1 cellular context compared by ENCODE assay signal in genomic region chr2:28392297-28393114, GRCh38.
TF ChIP-seq lines count a peak whose summit lies in the region.

FOSL2 (plus strand) TSS chr2:28392858; CDS start chr2:28393721, 863 bp downstream.

TF ChIP-seq in HepG2, 621 proteins besides CTCF, POLR2A, EP300 and RAD21 (continued from another document and continues in another):
- TF ChIP-seq ZSCAN21 (CRISPR knock-in tag; IDR thresholded peaks at IDR 0.05; ENCODE audit: borderline replicate concordance) = peak; percentile 90; the same call in 1 of the 2 replicates
- no peak for TF ChIP-seq TRIM24 (CRISPR knock-in tag; IDR thresholded peaks at IDR 0.05)
- TF ChIP-seq ZMYM3 (CRISPR knock-in tag; IDR thresholded peaks at IDR 0.05) = peak; percentile 69; the same call in 1 of the 2 replicates
- TF ChIP-seq XBP1 (CRISPR knock-in tag; IDR thresholded peaks at IDR 0.05) = 0 out of 2 replicates have a peak, but pooled peaks have one; percentile 64
- TF ChIP-seq ZNF20 (CRISPR knock-in tag; IDR thresholded peaks at IDR 0.05) = no peak
- no peak for TF ChIP-seq ZNF432 (CRISPR knock-in tag; IDR thresholded peaks at IDR 0.05; ENCODE audit: borderline replicate concordance)
- TF ChIP-seq WIZ (CRISPR knock-in tag; IDR thresholded peaks at IDR 0.05) = no peak; the same call in 1 of the 2 replicates
- no peak for TF ChIP-seq ZMAT5 (CRISPR knock-in tag; IDR thresholded peaks at IDR 0.05; ENCODE audit: borderline replicate concordance, low read depth)
- peak; percentile 71 for TF ChIP-seq ZFY (CRISPR knock-in tag; IDR thresholded peaks at IDR 0.05)
- peak; percentile 76; the same call in 1 of the 2 replicates for TF ChIP-seq KDM5B (CRISPR knock-in tag; IDR thresholded peaks at IDR 0.05; ENCODE audit: borderline replicate concordance)
- TF ChIP-seq ZNF138 (CRISPR knock-in tag; IDR thresholded peaks at IDR 0.05; ENCODE audit: low read depth) = 0 out of 2 replicates have a peak, but pooled peaks have one; percentile 50
- no peak for TF ChIP-seq ARNT (IDR thresholded peaks at IDR 0.05)
- TF ChIP-seq ZBTB3 (CRISPR knock-in tag; IDR thresholded peaks at IDR 0.05; ENCODE audit: borderline replicate concordance, low read depth) = no peak; the same call in 1 of the 2 replicates
- TF ChIP-seq ATRX (CRISPR knock-in tag; IDR thresholded peaks at IDR 0.05; ENCODE audit: borderline replicate concordance) = no peak
- peak; percentile 72; the same call in 1 of the 2 replicates for TF ChIP-seq GFI1 (CRISPR knock-in tag; IDR thresholded peaks at IDR 0.05; ENCODE audit: borderline replicate concordance)
- peak; percentile 99 for TF ChIP-seq SRF (IDR thresholded peaks at IDR 0.05; ENCODE audit: low read depth, low read length)
- TF ChIP-seq ARID3A (IDR thresholded peaks at IDR 0.05; ENCODE audit: low read depth, low read length) = peak; percentile 46; the same call in 1 of the 2 replicates
- TF ChIP-seq ZNF552 (CRISPR knock-in tag; IDR thresholded peaks at IDR 0.05; ENCODE audit: borderline replicate concordance) = peak; percentile 73; the same call in 1 of the 2 replicates
- TF ChIP-seq NBN (conservative IDR thresholded peaks at IDR 0.05) = no peak
- no peak for TF ChIP-seq BCL3 (CRISPR knock-in tag; IDR thresholded peaks at IDR 0.05)
- TF ChIP-seq ZSCAN30 (CRISPR knock-in tag; IDR thresholded peaks at IDR 0.05) = no peak
- peak; percentile 63; the same call in 1 of the 2 replicates for TF ChIP-seq MAF1 (CRISPR knock-in tag; IDR thresholded peaks at IDR 0.05; ENCODE audit: borderline replicate concordance)
- no peak for TF ChIP-seq ZNF512 (CRISPR knock-in tag; IDR thresholded peaks at IDR 0.05)
- no peak; the same call in none of the 2 replicates for TF ChIP-seq ZNF749 (CRISPR knock-in tag; IDR thresholded peaks at IDR 0.05; ENCODE audit: borderline replicate concordance)
- peak; percentile 88 for TF ChIP-seq FOXK2 (IDR thresholded peaks at IDR 0.05)
- no peak for TF ChIP-seq ZNF891 (CRISPR knock-in tag; IDR thresholded peaks at IDR 0.05)
- TF ChIP-seq ELF1 (CRISPR knock-in tag; IDR thresholded peaks at IDR 0.05) = peak; percentile 68
- TF ChIP-seq IRF2 (CRISPR knock-in tag; IDR thresholded peaks at IDR 0.05) = peak; percentile 96
- peak; percentile 97 for TF ChIP-seq IKZF5 (CRISPR knock-in tag; IDR thresholded peaks at IDR 0.05)
- TF ChIP-seq ATF2 (CRISPR knock-in tag; IDR thresholded peaks at IDR 0.05) = peak; percentile 93
- TF ChIP-seq NFKB2 (CRISPR knock-in tag; IDR thresholded peaks at IDR 0.05; ENCODE audit: borderline replicate concordance) = no peak
- peak; percentile 80; the same call in 1 of the 2 replicates for TF ChIP-seq SMAD1 (CRISPR knock-in tag; IDR thresholded peaks at IDR 0.05; ENCODE audit: borderline replicate concordance, low read depth)
- TF ChIP-seq ZNF274 (CRISPR knock-in tag; IDR thresholded peaks at IDR 0.05) = peak; percentile 94
- TF ChIP-seq BRF2 (CRISPR knock-in tag; IDR thresholded peaks at IDR 0.05) = 0 out of 2 replicates have a peak, but pooled peaks have one; percentile 70
- peak; percentile 90 for TF ChIP-seq ZSCAN20 (CRISPR knock-in tag; IDR thresholded peaks at IDR 0.05; ENCODE audit: borderline replicate concordance)
- no peak for TF ChIP-seq MTF2 (CRISPR knock-in tag; IDR thresholded peaks at IDR 0.05; ENCODE audit: borderline replicate concordance)
- TF ChIP-seq SP2 (CRISPR knock-in tag; IDR thresholded peaks at IDR 0.05) = no peak
- peak; percentile 96 for TF ChIP-seq ZNF792 (CRISPR knock-in tag; IDR thresholded peaks at IDR 0.05)
- TF ChIP-seq ZNF674 (CRISPR knock-in tag; IDR thresholded peaks at IDR 0.05; ENCODE audit: low read depth) = no peak; the same call in 1 of the 2 replicates
- TF ChIP-seq ZUFSP (CRISPR knock-in tag; IDR thresholded peaks at IDR 0.05; ENCODE audit: borderline replicate concordance) = no peak
- TF ChIP-seq KLF9 (CRISPR knock-in tag; IDR thresholded peaks at IDR 0.05; ENCODE audit: low read depth) = 0 out of 2 replicates have a peak, but pooled peaks have one; percentile 46
- TF ChIP-seq ZBTB49 (CRISPR knock-in tag; IDR thresholded peaks at IDR 0.05; ENCODE audit: borderline replicate concordance) = no peak
- no peak for TF ChIP-seq ZKSCAN5 (CRISPR knock-in tag; IDR thresholded peaks at IDR 0.05)
- TF ChIP-seq CREB1 (IDR thresholded peaks at IDR 0.05) = peak; percentile 80
- TF ChIP-seq CREB1 (CRISPR knock-in tag; IDR thresholded peaks at IDR 0.05) = peak; percentile 80
- peak; percentile 85 for TF ChIP-seq BCL6 (CRISPR knock-in tag; IDR thresholded peaks at IDR 0.05)
- peak in 1 of 2 experiments; percentile 81; a peak in 2 of 4 replicates for TF ChIP-seq ATF4 (CRISPR knock-in tag; IDR thresholded peaks at IDR 0.05)
- TF ChIP-seq EEA1 (CRISPR knock-in tag; IDR thresholded peaks at IDR 0.05; ENCODE audit: borderline replicate concordance) = no peak
- peak; percentile 83 for TF ChIP-seq AGO1 (IDR thresholded peaks at IDR 0.05; ENCODE audit: low read depth, low read length, poor library complexity, severe bottlenecking)
- TF ChIP-seq ZNF644 (CRISPR knock-in tag; IDR thresholded peaks at IDR 0.05; ENCODE audit: low read depth) = peak; percentile 66; the same call in 1 of the 2 replicates
- TF ChIP-seq ZNF205 (CRISPR knock-in tag; IDR thresholded peaks at IDR 0.05) = peak; percentile 95
- TF ChIP-seq REL (CRISPR knock-in tag; conservative IDR thresholded peaks at IDR 0.05) = peak; percentile 91; the same call in 1 of the 2 replicates
- TF ChIP-seq GATAD2A (CRISPR knock-in tag; IDR thresholded peaks at IDR 0.05) = peak; percentile 90
- no peak; the same call in 1 of the 2 replicates for TF ChIP-seq RXRA (CRISPR knock-in tag; IDR thresholded peaks at IDR 0.05)
- TF ChIP-seq HMG20A (CRISPR knock-in tag; IDR thresholded peaks at IDR 0.05; ENCODE audit: borderline replicate concordance) = peak; percentile 73
- no peak; the same call in 1 of the 2 replicates for TF ChIP-seq NR1H2 (CRISPR knock-in tag; IDR thresholded peaks at IDR 0.05; ENCODE audit: borderline replicate concordance, low read depth)
- TF ChIP-seq MAX (IDR thresholded peaks at IDR 0.05) = peak; percentile 98
- TF ChIP-seq TARDBP (CRISPR knock-in tag; IDR thresholded peaks at IDR 0.05) = peak; percentile 98
- peak; percentile 74 for TF ChIP-seq ASH2L (IDR thresholded peaks at IDR 0.05; ENCODE audit: insufficient read length, low read depth, low read length)
